Comparison of ENCODE assay signal across 8 cellular contexts in the genomic region with DNA sequence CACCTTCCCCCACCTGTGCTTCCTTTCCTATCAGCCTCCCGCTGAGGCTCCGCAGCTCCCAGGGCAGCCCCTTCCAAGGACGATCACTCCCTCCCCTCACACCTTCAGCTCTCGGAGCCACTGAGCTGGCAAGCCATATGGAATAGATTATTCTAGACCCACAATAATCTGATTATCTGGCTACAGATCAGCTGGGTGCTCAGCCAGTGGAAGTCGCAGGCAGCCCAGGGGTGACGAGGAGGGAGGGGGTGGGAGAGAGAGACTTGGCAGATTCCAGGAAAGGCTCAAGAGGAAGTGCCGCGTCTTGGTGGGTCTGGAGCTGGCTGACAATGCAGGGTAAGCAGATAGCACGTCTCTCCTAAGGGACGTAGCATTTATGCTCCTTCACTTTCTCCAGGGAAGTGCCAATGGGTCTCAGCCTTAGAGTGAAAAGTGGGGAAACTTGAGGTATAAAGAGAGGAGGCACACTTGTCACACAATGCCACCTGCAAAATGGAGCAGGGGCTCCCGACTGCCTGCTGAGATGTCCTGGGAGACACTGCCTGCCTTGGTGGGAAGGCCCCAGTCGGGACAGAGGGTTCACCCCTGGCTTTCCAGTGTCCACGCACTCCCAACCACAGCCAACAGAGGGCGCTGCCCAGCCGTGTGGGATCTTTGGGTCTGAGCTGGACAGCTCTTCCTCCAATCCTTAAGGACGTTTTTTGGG. TPM values are rescaled to one million over a fixed set of nuclear protein-coding genes. Genes with fewer than 3 reads are reported as not detected.
A peak's percentile ranks its signal among the peaks of the same experiment; 100 is the strongest.
DNase-seq lines count a peak whose midpoint lies in the region; ATAC-seq and TF ChIP-seq lines count a peak whose summit lies in the region.

No MANE protein-coding gene starts in this region.

- TF ChIP-seq POLR2A in adrenal gland (IDR thresholded peaks at IDR 0.05), result no peak

- H3K4me3 ChIP-seq in AG09309 (ENCODE audit: control insufficient read depth, low read depth, low read length), result no peak overlapping the region
- no peak overlapping the region for H3K4me3 ChIP-seq in Karpas-422 (ENCODE audit: low read length)
- no peak overlapping the region for H3K4me3 ChIP-seq in adrenal gland
- no peak overlapping the region for H3K4me3 ChIP-seq in right atrium auricular region
- no peak overlapping the region for H3K4me3 ChIP-seq in retinal pigment epithelial cell (ENCODE audit: low read length)

- no peaks in the 10 kb centered on the region for H3K9me3 ChIP-seq in Karpas-422 (ENCODE audit: low read length)
- no peaks in the 10 kb centered on the region for H3K9me3 ChIP-seq in adrenal gland (replicated peaks in 1 of 3)
- H3K9me3 ChIP-seq in right atrium auricular region, result no peaks in the 10 kb centered on the region

- peak; percentile 98 for TF ChIP-seq CTCF in AG09309 (IDR thresholded peaks at IDR 0.05; ENCODE audit: control insufficient read depth, insufficient read depth, low read depth, low read length, missing control alignments)
- TF ChIP-seq CTCF in adrenal gland (IDR thresholded peaks at IDR 0.05), result peak; percentile 91 to 96 (median 94)
- peak; percentile 88 to 96 for TF ChIP-seq CTCF in right atrium auricular region (IDR thresholded peaks at IDR 0.05)
- peak; percentile 98 for TF ChIP-seq CTCF in retinal pigment epithelial cell (conservative IDR thresholded peaks at IDR 0.05; ENCODE audit: low read depth, low read length)

- H3K9me2 ChIP-seq in Karpas-422 (replicated peaks; ENCODE audit: insufficient read depth, low read length), result no peaks in the 10 kb centered on the region

- H3K36me3 ChIP-seq in Karpas-422 (ENCODE audit: insufficient read depth, low read length) (no peaks in the 10 kb centered on the region), adrenal gland (replicated peaks in 1 of 2) (no peaks in the 10 kb centered on the region), right atrium auricular region (no peaks in the 10 kb centered on the region)

- H2AFZ ChIP-seq in Karpas-422 (ENCODE audit: low read length), result no peak overlapping the region

- WGBS in adrenal gland, 4 donors, result 33 to 52% (median 38%) methylated on average over 11 to 16 of the region's 16 CpGs

- no peak overlapping the region for H3K27ac ChIP-seq in Karpas-422 (ENCODE audit: low read length)
- no peak overlapping the region for H3K27ac ChIP-seq in adrenal gland
- H3K27ac ChIP-seq in right atrium auricular region, result no peak overlapping the region

- H3K4me1 ChIP-seq in Karpas-422 (ENCODE audit: low read length) (no peaks in the 10 kb centered on the region), adrenal gland (replicated peaks in 1 of 2) (no peaks in the 10 kb centered on the region), right atrium auricular region (no peaks in the 10 kb centered on the region)

- intact Hi-C loops in adrenal gland (cut with DNase I), result loop anchor here (2.0 to 5.0 kb wide), 2 partner anchors 114 to 117 kb away; no protein-coding TSS in a partner anchor

- no peak overlapping the region for H3K4me2 ChIP-seq in Karpas-422 (ENCODE audit: low read depth, low read length, poor library complexity, severe bottlenecking)

- no peaks in the 10 kb centered on the region for H4K20me1 ChIP-seq in Karpas-422 (ENCODE audit: insufficient read depth, low read depth, low read length)

- no peaks in the 10 kb centered on the region for H3K79me2 ChIP-seq in Karpas-422 (ENCODE audit: low read length)

- no peaks in the 10 kb centered on the region for H3K27me3 ChIP-seq in Karpas-422 (ENCODE audit: low read length)
- H3K27me3 ChIP-seq in adrenal gland, result no peaks in the 10 kb centered on the region
- H3K27me3 ChIP-seq in right atrium auricular region, result no peaks in the 10 kb centered on the region

- ATAC-seq in GM18498 (IDR thresholded peaks at IDR 0.05; ENCODE audit: unreplicated experiment) (peak; percentile 61), HG02623 (IDR thresholded peaks at IDR 0.05; ENCODE audit: unreplicated experiment) (no peak)

- no peak overlapping the region for H3K9ac ChIP-seq in Karpas-422 (ENCODE audit: low read length)

- no peak for DNase-seq in AG09309 (ENCODE audit: low read depth)
- DNase-seq in Karpas-422, result peak; percentile 90
- DNase-seq in T follicular helper cell (ENCODE audit: low read depth), result peak; percentile 38
- DNase-seq in adrenal gland, result peak; percentile 72 to 90 (median 81)
- peak; percentile 84 for DNase-seq in right atrium auricular region (ENCODE audit: low spot score)
- no peak for DNase-seq in retinal pigment epithelial cell (ENCODE audit: low read depth)

RNA-seq across cellular contexts. Expression of gene MESP1, which starts 9.4 kb away (rescaled TPM):
- total RNA-seq in Karpas-422 (2014; rRNA removed; shearing (Covaris generic); ENCODE audit: low replicate concordance), result 0.14 TPM in 1 of 2 replicates, not detected in the other
- 1 to 10 TPM; 3.9 to 8.1 (median 6.2) TPM for total RNA-seq in adrenal gland
- polyA plus RNA-seq in adrenal gland, result 10 to 100 TPM in 1 of 3 donors, 1 to 10 TPM in 1, under 1 TPM in 1; 0.46 to 11.7 (median 4.3) TPM
- 1 to 10 TPM; 2.3 to 2.4 TPM for total RNA-seq in right atrium auricular region

RNA-seq across cellular contexts. Expression of gene MESP2, which starts 15.7 kb away (rescaled TPM):
- total RNA-seq in Karpas-422 (2014; rRNA removed; shearing (Covaris generic); ENCODE audit: low replicate concordance), result not detected in 2 replicates
- total RNA-seq in adrenal gland (1 to 10 TPM in 1 of 8 donors, under 1 TPM in 4, not detected in 3; 0.34 to 1.7 (median 0.72) TPM), right atrium auricular region (not detected)
- under 1 TPM; 0.37 to 0.57 (median 0.40) TPM for polyA plus RNA-seq in adrenal gland

RNA-seq across cellular contexts. Expression of gene ANPEP, which starts 54.2 kb away (rescaled TPM):
- 0.58 TPM in 1 of 2 replicates, not detected in the other for total RNA-seq in Karpas-422 (2014; rRNA removed; shearing (Covaris generic); ENCODE audit: low replicate concordance)
- total RNA-seq in adrenal gland (10 to 100 TPM in 5 of 8 donors, 1 to 10 TPM in 3; 5.2 to 26.7 (median 15.3) TPM), right atrium auricular region (10 to 100 TPM in 1 of 2 donors, 1 to 10 TPM in 1; 8.1 to 22.7 TPM)
- 10 to 100 TPM in 2 of 3 donors, 1 to 10 TPM in 1; 5.5 to 35.8 (median 17.5) TPM for polyA plus RNA-seq in adrenal gland

Comparison
In these comparisons a context has a peak if more than half of its experiments do, and no peak if none do; other contexts are left out.
1. DNase-seq: peak in Karpas-422 (single experiment), T follicular helper cell (single experiment), adrenal gland (7 of 7) and right atrium auricular region (single experiment); none in AG09309 (single experiment) and retinal pigment epithelial cell (single experiment).
2. Peak in every context shown above with its lines, with median percentiles within 50 percentile points of each other: CTCF ChIP-seq.